Comparison of ENCODE assay signal across 8 cellular contexts in genomic region chr11:68211546-68211945, GRCh38. TPM values are rescaled to one million over a fixed set of nuclear protein-coding genes. Genes with fewer than 3 reads are reported as not detected.
DNase-seq lines count a peak whose midpoint lies in the region; TF ChIP-seq lines count a peak whose summit lies in the region.

No MANE protein-coding gene starts in this region.

- H3K9me3 ChIP-seq in A673 (ENCODE audit: low read depth, low read length, poor library complexity, severe bottlenecking) (no peaks in the 10 kb centered on the region), HUES48 (ENCODE audit: control insufficient read depth, insufficient read depth, low read length) (no peaks in the 10 kb centered on the region), mammary epithelial cell (replicated peaks; ENCODE audit: insufficient read depth, low read length) (no peaks in the 10 kb centered on the region), mucosa of stomach (ENCODE audit: control insufficient read depth, low read length) (no peaks in the 10 kb centered on the region)

- H3K36me3 ChIP-seq in A673 (ENCODE audit: insufficient read depth, low read length, poor library complexity, severe bottlenecking), result no peaks in the 10 kb centered on the region
- H3K36me3 ChIP-seq in HUES48 (ENCODE audit: control insufficient read depth, insufficient read depth, low read length), result no peaks in the 10 kb centered on the region
- H3K36me3 ChIP-seq in mammary epithelial cell (ENCODE audit: insufficient read depth, low read length), result no peaks in the 10 kb centered on the region
- no peaks in the 10 kb centered on the region for H3K36me3 ChIP-seq in mucosa of stomach (ENCODE audit: control insufficient read depth, insufficient read depth, low read length)

- peaks cover 7% of the 10 kb centered on the region for H4K20me1 ChIP-seq in mammary epithelial cell (ENCODE audit: insufficient read depth, low read length)

- BruUV-seq in A673 (replicated peaks; lab: Mats Ljungman, UMichigan) (no TSS peak), mammary epithelial cell (replicated peaks; lab: Mats Ljungman, UMichigan) (no TSS peak)

- TF ChIP-seq CTCF in A673 (conservative IDR thresholded peaks at IDR 0.05; ENCODE audit: low read depth, low read length), result no peak
- no peak for TF ChIP-seq CTCF in mammary epithelial cell (conservative IDR thresholded peaks at IDR 0.05 in 1 of 2, IDR thresholded peaks at IDR 0.05 in 1 of 2; ENCODE audit: extremely low read depth in 1 of 2, insufficient read depth in 1 of 2, low read depth in 1 of 2, low read length in 2 of 2)

- dilution Hi-C loops in mammary epithelial cell (cut with HindIII; ENCODE audit: low sequenced_read_pairs), result loop anchor here (5.0 kb wide), 1 partner anchor 91 kb away; no protein-coding TSS in a partner anchor

- H3K27me3 ChIP-seq in A673 (replicated peaks; ENCODE audit: insufficient read depth, low read depth, low read length, poor library complexity) (no peaks in the 10 kb centered on the region), HUES48 (ENCODE audit: control insufficient read depth, insufficient read depth, low read length) (peaks cover 4% of the 10 kb centered on the region; the same call in 1 of the 2 replicates), mammary epithelial cell (ENCODE audit: insufficient read depth, low read length) (no peaks in the 10 kb centered on the region), mucosa of stomach (ENCODE audit: control insufficient read depth, insufficient read depth, low read length) (no peaks in the 10 kb centered on the region)

- in situ Hi-C loops in mammary epithelial cell (cut with MboI; ENCODE audit: low sequenced_read_pairs in 2 of 2), result no loop called here

- H3K4me3 ChIP-seq in A673 (ENCODE audit: low read depth, low read length, poor library complexity, severe bottlenecking), result peak overlapping the region; percentile 87
- H3K4me3 ChIP-seq in HUES48 (ENCODE audit: low read depth, low read length), result peak overlapping the region; percentile 84
- peak overlapping the region; percentile 66 to 89 (median 88) for H3K4me3 ChIP-seq in mammary epithelial cell (replicated peaks in 1 of 3; ENCODE audit: insufficient read depth in 1 of 3, low read depth in 2 of 3, low read length in 3 of 3)
- peak overlapping the region; percentile 38 for H3K4me3 ChIP-seq in mucosa of stomach (ENCODE audit: low read length)

- 21% methylated on average over 14 of the region's 14 CpGs for WGBS in mammary epithelial cell (ENCODE audit: low coverage, missing lambda C conversion rate)

- intact Hi-C loops in A673 (cut with micrococcal nuclease; ENCODE audit: unreplicated experiment), result no loop called here
- intact Hi-C loops in mammary epithelial cell (cut with micrococcal nuclease), result loop anchor here (5.0 kb wide), 1 partner anchor 171 kb away; no protein-coding TSS in a partner anchor

- DNase-seq in A673 (ENCODE audit: low spot score) (no peak), mammary epithelial cell (no peak), NCI-H146 treated with DMSO at 0.1 percent for 48 hours (lab: John Stamatoyannopoulos, UW; ENCODE audit: unreplicated experiment) (no peak), NCI-H1092 treated with DMSO at 0.1 percent for 48 hours (lab: John Stamatoyannopoulos, UW) (no peak), MV-4-11 (lab: John Stamatoyannopoulos, UW) (no peak), mesenteric fat pad (ENCODE audit: low spot score) (no peak)

- H3K79me2 ChIP-seq in mammary epithelial cell (ENCODE audit: insufficient read depth, low read length), result peaks cover 61% of the 10 kb centered on the region

- CTCF ChIA-PET in A673 (lab: Charles Lee), result interaction anchor here (0.5 kb wide), 1 partner anchor 75 kb away, joined by 7 read pairs; no protein-coding TSS in a partner anchor
- CTCF ChIA-PET in mammary epithelial cell (lab: Charles Lee; ENCODE audit: low non-redundant PET), result interaction anchor here (0.6 kb wide), 2 partner anchors 197 to 256 kb away, joined by 4 to 5 read pairs; no protein-coding TSS in a partner anchor

- H3K4me1 ChIP-seq in A673 (ENCODE audit: insufficient read depth, low read length, poor library complexity, severe bottlenecking), result peaks cover 28% of the 10 kb centered on the region
- peaks cover 26% of the 10 kb centered on the region for H3K4me1 ChIP-seq in HUES48 (ENCODE audit: control insufficient read depth, insufficient read depth, low read length)
- peaks cover 39% of the 10 kb centered on the region for H3K4me1 ChIP-seq in mammary epithelial cell (ENCODE audit: insufficient read depth, low read length)
- peaks cover 43% of the 10 kb centered on the region for H3K4me1 ChIP-seq in mucosa of stomach (ENCODE audit: control insufficient read depth, insufficient read depth, low read length)

- POLR2A ChIA-PET in A673 (lab: Charles Lee; ENCODE audit: low non-redundant PET), result no interaction called here

- no peak overlapping the region for H3K9ac ChIP-seq in HUES48 (ENCODE audit: low read depth, low read length)
- no peak overlapping the region for H3K9ac ChIP-seq in mammary epithelial cell (ENCODE audit: insufficient read depth, low read length)
- peak overlapping the region; percentile 84 for H3K9ac ChIP-seq in mucosa of stomach (ENCODE audit: low read length)

- H3K27ac ChIP-seq in A673 (ENCODE audit: low read depth, low read length, poor library complexity, severe bottlenecking) (no peak overlapping the region), HUES48 (ENCODE audit: low read depth, low read length) (no peak overlapping the region), mammary epithelial cell (ENCODE audit: insufficient read depth, low read depth, low read length) (no peak overlapping the region)

- H3K4me2 ChIP-seq in mammary epithelial cell (ENCODE audit: insufficient read depth, low read depth, low read length), result peak overlapping the region; percentile 95

- no peak overlapping the region for H2AFZ ChIP-seq in mammary epithelial cell (ENCODE audit: low read depth, low read length)

RNA-seq across cellular contexts. Expression of gene KMT5B, which starts 1.6 kb away (rescaled TPM):
- total RNA-seq in A673 (2021), result 35.1 and 35.4 TPM in 2 replicates
- 10 to 100 TPM; 23.0 to 29.7 TPM for total RNA-seq in mammary epithelial cell
- 6.4 TPM for polyA plus RNA-seq in mammary epithelial cell
- 5.3 TPM for polyA minus RNA-seq in mammary epithelial cell
- 29.4 TPM for total RNA-seq in mesenteric fat pad

Comparison
In these comparisons a context has a peak if more than half of its experiments do, and no peak if none do; other contexts are left out.
1. H3K4me3 ChIP-seq: peak in every context shown above with its lines; median percentile 88 in mammary epithelial cell; 87 in A673; 84 in HUES48; 38 in mucosa of stomach.